ENCODE assay signal across 21 cellular contexts in genomic region chr15:95536638-95537037, GRCh38.
"Had no signal": no experiment of that assay in that cellular context is flagged by ENCODE, and none has a peak within 500 bp of the region (broad histone marks: within the 10 kb centered on the region; RNA-seq: fewer than 3 reads in every experiment).

No MANE protein-coding gene starts in this region.

- H3K79me2 ChIP-seq: hepatocyte had no signal

- H3K27ac ChIP-seq: hepatocyte, left lung, left ventricle myocardium inferior, lower lobe of right lung had no signal

- H3K36me3 ChIP-seq: left lung, left ventricle myocardium inferior, lower lobe of right lung had no signal

- H3K4me3 ChIP-seq: hepatocyte, left lung, left ventricle myocardium inferior, lower lobe of right lung, lung, mucosa of descending colon had no signal

- H3K27me3 ChIP-seq: hepatocyte, left lung had no signal

- ATAC-seq: left cardiac atrium; left colon; left lobe of liver; left lung; left ventricle myocardium superior; lower lobe of right lung; mucosa of descending colon; naive thymus-derived CD4-positive, alpha-beta T cell had no signal

- H3K4me2 ChIP-seq: hepatocyte had no signal

- H3K4me1 ChIP-seq: left lung, left ventricle myocardium inferior, lower lobe of right lung had no signal

- DNase-seq: hippocampal formation; hypothalamus; immature natural killer cell; islet precursor cell; kidney; kidney glomerular epithelial cell; left cardiac atrium; left colon; left lung; left ventricle myocardium inferior; left ventricle myocardium superior; lower lobe of right lung; mammary epithelial cell; mesendoderm; midbrain; mucosa of descending colon; naive B cell; naive thymus-derived CD4-positive, alpha-beta T cell had no signal

- H3K9me3 ChIP-seq: left lung, left ventricle myocardium inferior, lower lobe of right lung, mucosa of descending colon had no signal

- H2AFZ ChIP-seq: hepatocyte had no signal
